ENCODE assay signal across 13 cellular contexts in genomic region chr19:4386038-4386782, GRCh38. TPM values are rescaled to one million over a fixed set of nuclear protein-coding genes. Genes with fewer than 3 reads are reported as not detected.
A peak's percentile ranks its signal among the peaks of the same experiment; 100 is the strongest.
DNase-seq lines count a peak whose midpoint lies in the region; ATAC-seq and TF ChIP-seq lines count a peak whose summit lies in the region.
"Had no signal": no experiment of that assay in that cellular context is flagged by ENCODE, and none has a peak within 500 bp of the region (broad histone marks: within the 10 kb centered on the region; RNA-seq: fewer than 3 reads in every experiment).

No MANE protein-coding gene starts in this region.

- peak overlapping the region; percentile 19 for H3K4me3 Mint-ChIP-seq in neural crest cell

- POLR2A ChIA-PET in AG04450 (lab: Yijun Ruan, JAX): interaction anchor here (0.7 to 0.9 kb wide), 3 partner anchors 42 to 139 kb away, joined by 6 to 11 read pairs (median 6); partner anchors contain the start of gene YJU2

- H3K27me3 ChIP-seq in AG04450 (ENCODE audit: control insufficient read depth, insufficient read depth, low read length): no peaks in the 10 kb centered on the region
- H3K27me3 ChIP-seq: transverse colon had no signal

- no peak for ATAC-seq in GM21367 (IDR thresholded peaks at IDR 0.05; ENCODE audit: unreplicated experiment)
- ATAC-seq: esophagus mucosa had no signal

- H3K4me3 ChIP-seq in AG04450 (ENCODE audit: low read depth, low read length) (no peak overlapping the region), WI38 (ENCODE audit: low read depth, low read length) (no peak overlapping the region), epithelial cell of esophagus (ENCODE audit: low read length) (no peak overlapping the region)
- H3K4me3 ChIP-seq: transverse colon had no signal

- H3K27me3 Mint-ChIP-seq in neural crest cell (ENCODE audit: low read depth): no peaks in the 10 kb centered on the region

- no peaks in the 10 kb centered on the region for H3K36me3 Mint-ChIP-seq in neural crest cell (ENCODE audit: low read depth)

- CTCF ChIA-PET in AG04450 (lab: Charles Lee): interaction anchor here (0.7 to 1.5 kb wide), 6 partner anchors 9 to 1605 kb away, joined by 3 to 7 read pairs (median 4); no protein-coding TSS in a partner anchor

- no peaks in the 10 kb centered on the region; the same call in 1 of the 2 replicates for H3K9me3 ChIP-seq in AG04450 (ENCODE audit: control insufficient read depth, insufficient read depth, low read length)
- H3K9me3 ChIP-seq: transverse colon had no signal

- no peak overlapping the region for H3K27ac Mint-ChIP-seq in neural crest cell (ENCODE audit: unreplicated experiment)

- H3K9me3 Mint-ChIP-seq in neural crest cell: no peaks in the 10 kb centered on the region

- TF ChIP-seq CTCF in AG04450 (IDR thresholded peaks at IDR 0.05; ENCODE audit: low read depth, low read length) (peak; percentile 57), WI38 (IDR thresholded peaks at IDR 0.05; ENCODE audit: low read depth, low read length) (peak; percentile 36; the same call in 1 of the 2 replicates), epithelial cell of esophagus (IDR thresholded peaks at IDR 0.05; ENCODE audit: insufficient read depth, low read depth, low read length, missing control alignments) (peak; percentile 8), neural crest cell (conservative IDR thresholded peaks at IDR 0.05) (peak; percentile 24)

- DNase-seq in AG04450 (ENCODE audit: low read depth, low spot score) (no peak), epithelial cell of esophagus (ENCODE audit: low read depth) (no peak), neural crest cell (ENCODE audit: low read depth, low spot score) (no peak), activated gamma-delta T cell treated with Interleukin-2 at 50 U/mL for 16 hours (no peak), NCI-H146 (lab: John Stamatoyannopoulos, UW) (no peak), cerebellar cortex (ENCODE audit: low spot score) (no peak)
- DNase-seq: activated CD4-positive, alpha-beta T cell treated with anti-CD3 and anti-CD28 coated beads for 1 hour; DMS79 treated with DMSO at 0.1 percent for 48 hours; small intestine; transverse colon had no signal

- H3K4me1 Mint-ChIP-seq in neural crest cell: peaks cover 48% of the 10 kb centered on the region

- H3K27ac ChIP-seq in AG04450 (ENCODE audit: low read depth, low read length): peak overlapping the region; percentile 65
- H3K27ac ChIP-seq: transverse colon had no signal

RNA-seq across cellular contexts. Expression of gene SH3GL1, which starts 14.1 kb away (rescaled TPM):
- polyA plus RNA-seq in AG04450 (2011; rRNA removed): 40.2 and 57.9 TPM in 2 replicates
- polyA minus RNA-seq in AG04450 (2011; rRNA and poly(A)+ RNA removed): 34.1 and 38.5 TPM in 2 replicates
- total RNA-seq in neural crest cell: 85.9 and 95.3 TPM in 2 replicates

RNA-seq across cellular contexts. Expression of gene CHAF1A, which starts 16.2 kb away (rescaled TPM):
- 5.0 and 6.0 TPM in 2 replicates for polyA plus RNA-seq in AG04450 (2011; rRNA removed)
- polyA minus RNA-seq in AG04450 (2011; rRNA and poly(A)+ RNA removed): 5.1 and 6.6 TPM in 2 replicates
- 117 and 120 TPM in 2 replicates for total RNA-seq in neural crest cell

RNA-seq across cellular contexts. Expression of gene MPND, which starts 42.8 kb away (rescaled TPM):
- 5.1 and 6.5 TPM in 2 replicates for polyA plus RNA-seq in AG04450 (2011; rRNA removed)
- 6.7 TPM in 2 replicates for polyA minus RNA-seq in AG04450 (2011; rRNA and poly(A)+ RNA removed)
- total RNA-seq in neural crest cell: 45.3 and 45.6 TPM in 2 replicates

RNA-seq across cellular contexts. Expression of gene STAP2, which starts 47.6 kb away (rescaled TPM):
- 5.3 and 7.4 TPM in 2 replicates for polyA plus RNA-seq in AG04450 (2011; rRNA removed)
- 5.3 and 7.5 TPM in 2 replicates for polyA minus RNA-seq in AG04450 (2011; rRNA and poly(A)+ RNA removed)
- total RNA-seq in neural crest cell: 4.1 and 5.0 TPM in 2 replicates
